ENCODE assay signal across 1 cellular context in the genomic region with DNA sequence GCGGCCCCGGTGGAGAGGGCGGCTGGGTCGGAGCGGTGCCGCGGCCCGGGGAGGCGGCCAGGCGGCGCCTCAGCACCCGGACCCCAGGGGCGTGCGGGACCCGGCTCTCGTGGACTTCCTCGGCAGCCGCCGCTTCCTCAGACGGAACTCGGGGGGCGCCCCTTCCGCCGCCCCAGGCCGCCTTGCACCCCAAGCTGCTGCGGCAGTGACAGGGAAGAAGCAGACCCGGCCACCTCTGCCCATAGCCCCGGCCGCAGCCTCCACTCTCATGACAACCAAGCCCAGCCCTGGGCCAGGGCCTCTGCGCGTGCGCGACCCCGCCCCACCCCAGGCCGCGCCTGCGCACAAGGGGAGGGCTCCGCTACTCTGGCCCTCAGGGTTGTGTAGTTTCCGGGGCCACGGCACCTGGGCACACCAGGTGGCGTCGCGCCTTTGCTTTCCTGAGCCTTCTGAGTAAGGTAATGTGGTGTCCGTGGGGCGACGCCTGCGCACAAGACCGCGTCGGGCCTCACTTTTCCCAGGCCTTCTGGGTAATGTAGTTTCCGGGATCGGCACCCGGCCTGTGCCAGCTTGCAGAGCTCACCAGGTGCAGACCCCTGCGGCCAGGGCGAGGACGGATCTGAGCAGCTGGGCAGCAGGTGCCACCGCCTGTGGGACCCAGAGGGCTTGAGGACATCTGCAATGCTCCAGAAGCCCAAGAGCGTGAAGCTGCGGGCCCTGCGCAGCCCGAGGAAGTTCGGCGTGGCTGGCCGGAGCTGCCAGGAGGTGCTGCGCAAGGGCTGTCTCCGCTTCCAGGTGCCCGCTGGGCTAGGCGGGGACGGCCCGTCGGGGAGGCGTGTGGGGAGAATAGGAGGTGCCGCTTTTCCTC.
TF ChIP-seq lines count a peak whose summit lies in the region.

CEP104 (minus strand) TSS at position 289 of the 868 bp plus-strand sequence. CDS start 4,804 bp downstream, outside the sequence.
DFFB (plus strand) TSS at position 554 of the 868 bp plus-strand sequence; CDS start at position 682, 128 bp downstream.

TF ChIP-seq in HEK293, 187 proteins besides CTCF, POLR2A, EP300 and RAD21 (continued from another document and continues in another):
- TF ChIP-seq, protein P1, sequence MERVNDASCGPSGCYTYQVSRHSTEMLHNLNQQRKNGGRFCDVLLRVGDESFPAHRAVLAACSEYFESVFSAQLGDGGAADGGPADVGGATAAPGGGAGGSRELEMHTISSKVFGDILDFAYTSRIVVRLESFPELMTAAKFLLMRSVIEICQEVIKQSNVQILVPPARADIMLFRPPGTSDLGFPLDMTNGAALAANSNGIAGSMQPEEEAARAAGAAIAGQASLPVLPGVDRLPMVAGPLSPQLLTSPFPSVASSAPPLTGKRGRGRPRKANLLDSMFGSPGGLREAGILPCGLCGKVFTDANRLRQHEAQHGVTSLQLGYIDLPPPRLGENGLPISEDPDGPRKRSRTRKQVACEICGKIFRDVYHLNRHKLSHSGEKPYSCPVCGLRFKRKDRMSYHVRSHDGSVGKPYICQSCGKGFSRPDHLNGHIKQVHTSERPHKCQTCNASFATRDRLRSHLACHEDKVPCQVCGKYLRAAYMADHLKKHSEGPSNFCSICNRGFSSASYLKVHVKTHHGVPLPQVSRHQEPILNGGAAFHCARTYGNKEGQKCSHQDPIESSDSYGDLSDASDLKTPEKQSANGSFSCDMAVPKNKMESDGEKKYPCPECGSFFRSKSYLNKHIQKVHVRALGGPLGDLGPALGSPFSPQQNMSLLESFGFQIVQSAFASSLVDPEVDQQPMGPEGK (tag by site-specific recombination; IDR thresholded peaks at IDR 0.05): no peak
- TF ChIP-seq ZNF513 (tag by site-specific recombination; IDR thresholded peaks at IDR 0.05) (no peak), ZNF600 (tag by site-specific recombination; IDR thresholded peaks at IDR 0.05) (peak; percentile 52), KLF16 (tag by site-specific recombination; IDR thresholded peaks at IDR 0.05) (peak; percentile 23; the same call in 1 of the 2 replicates), ZNF791 (tag by site-specific recombination; IDR thresholded peaks at IDR 0.05) (no peak), KLF8 (tag by site-specific recombination; IDR thresholded peaks at IDR 0.05) (peak; percentile 55; the same call in 1 of the 2 replicates), ZNF501 (tag by site-specific recombination; IDR thresholded peaks at IDR 0.05) (0 out of 2 replicates have a peak, but pooled peaks have one; percentile 45), ZNF555 (tag by site-specific recombination; conservative IDR thresholded peaks at IDR 0.05) (no peak), ZNF792 (tag by site-specific recombination; IDR thresholded peaks at IDR 0.05) (no peak), ZNF23 (tag by site-specific recombination; IDR thresholded peaks at IDR 0.05; ENCODE audit: borderline replicate concordance) (no peak), ZIC2 (tag by site-specific recombination; IDR thresholded peaks at IDR 0.05) (peak; percentile 90), ZNF510 (tag by site-specific recombination; IDR thresholded peaks at IDR 0.05; ENCODE audit: insufficient replicate concordance) (no peak), ZNF626 (tag by site-specific recombination; IDR thresholded peaks at IDR 0.05) (no peak), HOXD13 (CRISPR knock-in tag; IDR thresholded peaks at IDR 0.05; ENCODE audit: borderline replicate concordance) (no peak), MZF1 (tag by site-specific recombination; IDR thresholded peaks at IDR 0.05; ENCODE audit: borderline replicate concordance) (no peak), ZNF76 (tag by site-specific recombination; IDR thresholded peaks at IDR 0.05; ENCODE audit: borderline replicate concordance, low read depth) (peak; percentile 93), ZNF776 (tag by site-specific recombination; IDR thresholded peaks at IDR 0.05; ENCODE audit: borderline replicate concordance) (no peak), ZNF335 (tag by site-specific recombination; conservative IDR thresholded peaks at IDR 0.05) (peak; percentile 99), ZBTB20 (tag by site-specific recombination; IDR thresholded peaks at IDR 0.05) (peak; percentile 97), ZNF48 (tag by site-specific recombination; IDR thresholded peaks at IDR 0.05) (no peak), RBAK (tag by site-specific recombination; IDR thresholded peaks at IDR 0.05) (no peak), HOXC10 (CRISPR knock-in tag; IDR thresholded peaks at IDR 0.05) (no peak), SETDB1 (IDR thresholded peaks at IDR 0.05; ENCODE audit: insufficient read length, low read length) (no peak), ZNF488 (tag by site-specific recombination; IDR thresholded peaks at IDR 0.05) (no peak), ZNF664 (tag by site-specific recombination; IDR thresholded peaks at IDR 0.05) (no peak), ZNF433 (tag by site-specific recombination; IDR thresholded peaks at IDR 0.05; ENCODE audit: low read depth) (no peak), SP2 (tag by site-specific recombination; IDR thresholded peaks at IDR 0.05) (peak; percentile 74), ZNF132 (tag by site-specific recombination; IDR thresholded peaks at IDR 0.05; ENCODE audit: borderline replicate concordance) (no peak), TRIM28 (IDR thresholded peaks at IDR 0.05; ENCODE audit: borderline replicate concordance, low read length) (peak; percentile 68; the same call in 1 of the 2 replicates), GLIS1 (tag by site-specific recombination; IDR thresholded peaks at IDR 0.05) (peak; percentile 76), ZNF596 (tag by site-specific recombination; IDR thresholded peaks at IDR 0.05) (no peak), ZBTB48 (tag by site-specific recombination; IDR thresholded peaks at IDR 0.05) (no peak), PRDM4 (tag by site-specific recombination; IDR thresholded peaks at IDR 0.05) (no peak), ZNF768 (tag by site-specific recombination; IDR thresholded peaks at IDR 0.05) (no peak), ZNF624 (tag by site-specific recombination; IDR thresholded peaks at IDR 0.05) (no peak), INSM2 (tag by site-specific recombination; IDR thresholded peaks at IDR 0.05) (no peak), ZNF629 (tag by site-specific recombination; IDR thresholded peaks at IDR 0.05) (peak; percentile 29; the same call in 1 of the 2 replicates), ZNF274 (IDR thresholded peaks at IDR 0.05; ENCODE audit: low read length) (no peak), ZNF274 (tag by site-specific recombination; IDR thresholded peaks at IDR 0.05; ENCODE audit: borderline replicate concordance) (no peak), REST (tag by site-specific recombination; IDR thresholded peaks at IDR 0.05) (no peak), ZNF174 (tag by site-specific recombination; IDR thresholded peaks at IDR 0.05) (no peak), ZNF121 (tag by site-specific recombination; IDR thresholded peaks at IDR 0.05) (no peak), ZNF423 (tag by site-specific recombination; IDR thresholded peaks at IDR 0.05) (peak; percentile 96)
- TF ChIP-seq, protein P2, sequence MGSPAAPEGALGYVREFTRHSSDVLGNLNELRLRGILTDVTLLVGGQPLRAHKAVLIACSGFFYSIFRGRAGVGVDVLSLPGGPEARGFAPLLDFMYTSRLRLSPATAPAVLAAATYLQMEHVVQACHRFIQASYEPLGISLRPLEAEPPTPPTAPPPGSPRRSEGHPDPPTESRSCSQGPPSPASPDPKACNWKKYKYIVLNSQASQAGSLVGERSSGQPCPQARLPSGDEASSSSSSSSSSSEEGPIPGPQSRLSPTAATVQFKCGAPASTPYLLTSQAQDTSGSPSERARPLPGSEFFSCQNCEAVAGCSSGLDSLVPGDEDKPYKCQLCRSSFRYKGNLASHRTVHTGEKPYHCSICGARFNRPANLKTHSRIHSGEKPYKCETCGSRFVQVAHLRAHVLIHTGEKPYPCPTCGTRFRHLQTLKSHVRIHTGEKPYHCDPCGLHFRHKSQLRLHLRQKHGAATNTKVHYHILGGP (tag by site-specific recombination; IDR thresholded peaks at IDR 0.05): no peak
- TF ChIP-seq, protein P3, sequence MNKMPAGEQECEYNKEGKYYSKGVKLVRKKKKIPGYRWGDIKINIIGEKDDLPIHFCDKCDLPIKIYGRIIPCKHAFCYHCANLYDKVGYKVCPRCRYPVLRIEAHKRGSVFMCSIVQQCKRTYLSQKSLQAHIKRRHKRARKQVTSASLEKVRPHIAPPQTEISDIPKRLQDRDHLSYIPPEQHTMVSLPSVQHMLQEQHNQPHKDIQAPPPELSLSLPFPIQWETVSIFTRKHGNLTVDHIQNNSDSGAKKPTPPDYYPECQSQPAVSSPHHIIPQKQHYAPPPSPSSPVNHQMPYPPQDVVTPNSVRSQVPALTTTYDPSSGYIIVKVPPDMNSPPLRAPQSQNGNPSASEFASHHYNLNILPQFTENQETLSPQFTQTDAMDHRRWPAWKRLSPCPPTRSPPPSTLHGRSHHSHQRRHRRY (tag by site-specific recombination; IDR thresholded peaks at IDR 0.05): no peak
